In the genomic region with DNA sequence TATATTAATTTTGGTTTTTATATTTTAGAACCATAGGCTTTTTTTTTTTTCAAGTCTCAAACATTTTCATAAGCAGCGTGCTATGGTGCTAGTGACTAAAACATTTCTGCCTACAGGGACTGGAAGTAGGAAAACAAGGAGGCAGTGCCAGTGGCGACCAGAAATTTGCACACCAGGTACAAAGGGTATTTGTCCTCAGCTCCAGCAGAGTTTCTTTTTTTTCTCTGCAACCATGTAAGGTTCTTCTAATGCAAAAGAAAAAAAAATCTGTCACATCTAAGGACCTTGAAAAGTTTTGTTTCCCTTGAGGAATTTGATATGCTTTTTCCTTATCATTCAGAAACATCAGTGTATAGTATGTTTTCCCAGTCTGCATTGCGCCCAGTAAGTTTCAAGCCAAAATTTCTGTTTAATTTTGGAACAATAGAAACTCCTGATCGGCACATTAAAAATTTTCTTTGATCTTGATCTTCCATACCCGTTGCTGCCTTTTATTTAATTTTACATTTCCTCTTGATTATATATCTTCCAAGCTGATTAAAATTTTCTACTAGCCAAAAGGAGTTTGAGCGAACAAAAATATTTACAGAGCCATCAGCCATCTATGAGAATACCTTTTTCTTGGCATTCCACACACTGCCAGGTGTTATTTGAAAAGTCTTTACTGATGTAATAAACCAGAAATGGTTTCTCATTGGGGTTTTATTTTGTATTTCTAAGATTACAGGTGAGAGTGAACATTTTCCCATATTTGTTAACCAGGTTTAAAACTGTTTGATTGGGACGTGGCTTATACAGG, we compare ENCODE assay signal across 2 cellular contexts.
TF ChIP-seq lines count a peak whose summit lies in the region.

No MANE protein-coding gene starts in this region.

TF ChIP-seq in H1, 55 proteins besides CTCF, POLR2A, EP300 and RAD21:
- TF ChIP-seq, protein P1, sequence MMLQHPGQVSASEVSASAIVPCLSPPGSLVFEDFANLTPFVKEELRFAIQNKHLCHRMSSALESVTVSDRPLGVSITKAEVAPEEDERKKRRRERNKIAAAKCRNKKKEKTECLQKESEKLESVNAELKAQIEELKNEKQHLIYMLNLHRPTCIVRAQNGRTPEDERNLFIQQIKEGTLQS (IDR thresholded peaks at IDR 0.05; ENCODE audit: insufficient read depth, low read depth, low read length) = no peak
- TF ChIP-seq MAFK (IDR thresholded peaks at IDR 0.05; ENCODE audit: low read depth, low read length) (no peak), ZNF274 (IDR thresholded peaks at IDR 0.05; ENCODE audit: borderline replicate concordance, extremely low read depth, low read length) (no peak), TEAD4 (IDR thresholded peaks at IDR 0.05; ENCODE audit: low read depth, low read length) (no peak), BCL11A (IDR thresholded peaks at IDR 0.05; ENCODE audit: low read depth in 2 of 2, low read length in 2 of 2) (no peak)
- TF ChIP-seq, protein P2, sequence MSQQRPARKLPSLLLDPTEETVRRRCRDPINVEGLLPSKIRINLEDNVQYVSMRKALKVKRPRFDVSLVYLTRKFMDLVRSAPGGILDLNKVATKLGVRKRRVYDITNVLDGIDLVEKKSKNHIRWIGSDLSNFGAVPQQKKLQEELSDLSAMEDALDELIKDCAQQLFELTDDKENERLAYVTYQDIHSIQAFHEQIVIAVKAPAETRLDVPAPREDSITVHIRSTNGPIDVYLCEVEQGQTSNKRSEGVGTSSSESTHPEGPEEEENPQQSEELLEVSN (IDR thresholded peaks at IDR 0.05) = no peak
- TF ChIP-seq, protein P3, sequence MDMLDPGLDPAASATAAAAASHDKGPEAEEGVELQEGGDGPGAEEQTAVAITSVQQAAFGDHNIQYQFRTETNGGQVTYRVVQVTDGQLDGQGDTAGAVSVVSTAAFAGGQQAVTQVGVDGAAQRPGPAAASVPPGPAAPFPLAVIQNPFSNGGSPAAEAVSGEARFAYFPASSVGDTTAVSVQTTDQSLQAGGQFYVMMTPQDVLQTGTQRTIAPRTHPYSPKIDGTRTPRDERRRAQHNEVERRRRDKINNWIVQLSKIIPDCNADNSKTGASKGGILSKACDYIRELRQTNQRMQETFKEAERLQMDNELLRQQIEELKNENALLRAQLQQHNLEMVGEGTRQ (IDR thresholded peaks at IDR 0.05; ENCODE audit: low read length) = no peak

TF ChIP-seq in HEK293T, 16 proteins besides CTCF, POLR2A, EP300 and RAD21:
- no peak for TF ChIP-seq HDGF (IDR thresholded peaks at IDR 0.05; ENCODE audit: borderline replicate concordance)
- TF ChIP-seq SP1 (IDR thresholded peaks at IDR 0.05) = no peak
- no peak for TF ChIP-seq BHLHE40 (IDR thresholded peaks at IDR 0.05; ENCODE audit: borderline replicate concordance)
- no peak for TF ChIP-seq ARNT (IDR thresholded peaks at IDR 0.05)
- TF ChIP-seq FOXK2 (IDR thresholded peaks at IDR 0.05) = no peak
